In genomic region chr19:42634409-42635232, GRCh38 we compare ENCODE assay signal across 9 cellular contexts. TPM values are rescaled to one million over a fixed set of nuclear protein-coding genes. Genes with fewer than 3 reads are reported as not detected.
DNase-seq lines count a peak whose midpoint lies in the region; ATAC-seq, FAIRE-seq and TF ChIP-seq lines count a peak whose summit lies in the region.
"Had no signal": no experiment of that assay in that cellular context is flagged by ENCODE, and none has a peak within 500 bp of the region (broad histone marks: within the 10 kb centered on the region; RNA-seq: fewer than 3 reads in every experiment).

No MANE protein-coding gene starts in this region.

- H3K4me1 ChIP-seq in iPS DF 6.9 (ENCODE audit: control insufficient read depth, insufficient read depth, low read length) (no peaks in the 10 kb centered on the region), uterus (no peaks in the 10 kb centered on the region)

- no CpG with 5 or more reads among the region's 5 CpGs for WGBS in iPS DF 6.9 (ENCODE audit: insufficient coverage, insufficient read length)

- peak; percentile 86 for TF ChIP-seq CTCF in 22Rv1 (IDR thresholded peaks at IDR 0.05)
- TF ChIP-seq CTCF in uterus (IDR thresholded peaks at IDR 0.05), result no peak

- peaks cover 13% of the 10 kb centered on the region for H3K9me3 ChIP-seq in iPS DF 6.9 (ENCODE audit: control insufficient read depth, insufficient read depth, low read length)
- H3K9me3 ChIP-seq in uterus, result no peaks in the 10 kb centered on the region

- H3K27me3 ChIP-seq in iPS DF 6.9 (ENCODE audit: control insufficient read depth, insufficient read depth, low read length) (no peaks in the 10 kb centered on the region), uterus (no peaks in the 10 kb centered on the region)

- H3K36me3 ChIP-seq in iPS DF 6.9 (ENCODE audit: control insufficient read depth, insufficient read depth, low read length) (no peaks in the 10 kb centered on the region), uterus (no peaks in the 10 kb centered on the region)

- intact Hi-C loops in uterus (cut with DNase I; ENCODE audit: low total_unique reads), result no loop called here

- peak; percentile 20 for DNase-seq in NCI-H1048 (lab: John Stamatoyannopoulos, UW)
- DNase-seq in activated CD8-positive, alpha-beta memory T cell treated with anti-CD3 and anti-CD28 coated beads, Interleukin-2, amount 50 U/mL, for 4 hours, result peak; percentile 21
- DNase-seq in iPS DF 6.9 (ENCODE audit: low read depth, low spot score), result peak; percentile 9
- peak; percentile 20 for DNase-seq in superior temporal gyrus (ENCODE audit: extremely low spot score)
- DNase-seq in uterus, result no peak

- H3K4me3 ChIP-seq in iPS DF 6.9 (ENCODE audit: low read length) (no peak overlapping the region), uterus (no peak overlapping the region)

- FAIRE-seq in G401.6 (lab: Jason Lieb, UNC), result peak; percentile 89
- FAIRE-seq: endometrium had no signal

- H3K27ac ChIP-seq in 22Rv1 (no peak overlapping the region), iPS DF 6.9 (ENCODE audit: low read length) (no peak overlapping the region), uterus (no peak overlapping the region)

- ATAC-seq in HG03039 (IDR thresholded peaks at IDR 0.05; ENCODE audit: unreplicated experiment), result no peak

- TF ChIP-seq POLR2A in uterus (IDR thresholded peaks at IDR 0.05), result no peak

RNA-seq across cellular contexts. Expression of gene CEACAM8, which starts 39.9 kb away (rescaled TPM):
- under 1 TPM in 2 of 4 donors, not detected in 2; 0.14 to 0.51 TPM for total RNA-seq in uterus

Comparison
In these comparisons a context has a peak if more than half of its experiments do, and no peak if none do; other contexts are left out.
1. DNase-seq: peak in NCI-H1048 (single experiment), activated CD8-positive, alpha-beta memory T cell treated with anti-CD3 and anti-CD28 coated beads, Interleukin-2, amount 50 U/mL, for 4 hours (single experiment), iPS DF 6.9 (single experiment) and superior temporal gyrus (single experiment); none in uterus (0 of 2).